1 cellular context compared by ENCODE assay signal in the genomic region with DNA sequence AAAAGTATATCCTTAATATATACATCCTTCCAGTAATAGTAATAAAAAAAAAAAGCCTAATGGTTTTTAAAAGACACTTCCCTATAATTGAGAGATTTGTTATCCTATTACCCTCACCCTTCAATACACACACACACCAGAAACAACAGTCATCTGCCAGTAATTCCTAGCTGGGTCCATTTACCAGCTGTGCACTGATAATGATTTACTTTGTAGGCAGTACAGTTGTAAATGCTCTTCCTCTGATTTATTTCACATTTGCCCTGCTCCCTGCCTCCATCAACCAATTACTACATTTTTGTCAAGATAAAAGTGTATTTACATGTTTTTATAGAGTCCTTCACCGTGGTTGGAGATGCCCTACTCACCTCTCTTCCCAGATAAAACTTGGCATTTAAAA.
A peak's percentile ranks its signal among the peaks of the same experiment; 100 is the strongest.
TF ChIP-seq lines count a peak whose summit lies in the region.

No MANE protein-coding gene starts in this region.

TF ChIP-seq in HEK293, 187 proteins besides CTCF, POLR2A, EP300 and RAD21 (continued from another document):
- TF ChIP-seq, protein P1, sequence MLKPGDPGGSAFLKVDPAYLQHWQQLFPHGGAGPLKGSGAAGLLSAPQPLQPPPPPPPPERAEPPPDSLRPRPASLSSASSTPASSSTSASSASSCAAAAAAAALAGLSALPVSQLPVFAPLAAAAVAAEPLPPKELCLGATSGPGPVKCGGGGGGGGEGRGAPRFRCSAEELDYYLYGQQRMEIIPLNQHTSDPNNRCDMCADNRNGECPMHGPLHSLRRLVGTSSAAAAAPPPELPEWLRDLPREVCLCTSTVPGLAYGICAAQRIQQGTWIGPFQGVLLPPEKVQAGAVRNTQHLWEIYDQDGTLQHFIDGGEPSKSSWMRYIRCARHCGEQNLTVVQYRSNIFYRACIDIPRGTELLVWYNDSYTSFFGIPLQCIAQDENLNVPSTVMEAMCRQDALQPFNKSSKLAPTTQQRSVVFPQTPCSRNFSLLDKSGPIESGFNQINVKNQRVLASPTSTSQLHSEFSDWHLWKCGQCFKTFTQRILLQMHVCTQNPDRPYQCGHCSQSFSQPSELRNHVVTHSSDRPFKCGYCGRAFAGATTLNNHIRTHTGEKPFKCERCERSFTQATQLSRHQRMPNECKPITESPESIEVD (tag by site-specific recombination; IDR thresholded peaks at IDR 0.05): peak; percentile 93
- TF ChIP-seq ZNF660 (tag by site-specific recombination; IDR thresholded peaks at IDR 0.05): no peak
- no peak for TF ChIP-seq ZNF776 (tag by site-specific recombination; IDR thresholded peaks at IDR 0.05; ENCODE audit: borderline replicate concordance)
- TF ChIP-seq ZBTB8A (tag by site-specific recombination; IDR thresholded peaks at IDR 0.05): peak; percentile 31
- TF ChIP-seq, protein P2, sequence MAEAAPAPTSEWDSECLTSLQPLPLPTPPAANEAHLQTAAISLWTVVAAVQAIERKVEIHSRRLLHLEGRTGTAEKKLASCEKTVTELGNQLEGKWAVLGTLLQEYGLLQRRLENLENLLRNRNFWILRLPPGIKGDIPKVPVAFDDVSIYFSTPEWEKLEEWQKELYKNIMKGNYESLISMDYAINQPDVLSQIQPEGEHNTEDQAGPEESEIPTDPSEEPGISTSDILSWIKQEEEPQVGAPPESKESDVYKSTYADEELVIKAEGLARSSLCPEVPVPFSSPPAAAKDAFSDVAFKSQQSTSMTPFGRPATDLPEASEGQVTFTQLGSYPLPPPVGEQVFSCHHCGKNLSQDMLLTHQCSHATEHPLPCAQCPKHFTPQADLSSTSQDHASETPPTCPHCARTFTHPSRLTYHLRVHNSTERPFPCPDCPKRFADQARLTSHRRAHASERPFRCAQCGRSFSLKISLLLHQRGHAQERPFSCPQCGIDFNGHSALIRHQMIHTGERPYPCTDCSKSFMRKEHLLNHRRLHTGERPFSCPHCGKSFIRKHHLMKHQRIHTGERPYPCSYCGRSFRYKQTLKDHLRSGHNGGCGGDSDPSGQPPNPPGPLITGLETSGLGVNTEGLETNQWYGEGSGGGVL (tag by site-specific recombination; IDR thresholded peaks at IDR 0.05): no peak
- no peak for TF ChIP-seq ZNF785 (tag by site-specific recombination; IDR thresholded peaks at IDR 0.05)
- no peak for TF ChIP-seq ZNF19 (tag by site-specific recombination; IDR thresholded peaks at IDR 0.05; ENCODE audit: low read depth)
- TF ChIP-seq ZNF423 (tag by site-specific recombination; IDR thresholded peaks at IDR 0.05): 0 out of 2 replicates have a peak, but pooled peaks have one; percentile 18
- no peak for TF ChIP-seq ZNF248 (tag by site-specific recombination; IDR thresholded peaks at IDR 0.05)
- no peak for TF ChIP-seq OVOL3 (tag by site-specific recombination; IDR thresholded peaks at IDR 0.05)
- no peak for TF ChIP-seq ZNF404 (tag by site-specific recombination; IDR thresholded peaks at IDR 0.05)
- no peak for TF ChIP-seq ZNF707 (tag by site-specific recombination; IDR thresholded peaks at IDR 0.05)
- TF ChIP-seq, protein P3, sequence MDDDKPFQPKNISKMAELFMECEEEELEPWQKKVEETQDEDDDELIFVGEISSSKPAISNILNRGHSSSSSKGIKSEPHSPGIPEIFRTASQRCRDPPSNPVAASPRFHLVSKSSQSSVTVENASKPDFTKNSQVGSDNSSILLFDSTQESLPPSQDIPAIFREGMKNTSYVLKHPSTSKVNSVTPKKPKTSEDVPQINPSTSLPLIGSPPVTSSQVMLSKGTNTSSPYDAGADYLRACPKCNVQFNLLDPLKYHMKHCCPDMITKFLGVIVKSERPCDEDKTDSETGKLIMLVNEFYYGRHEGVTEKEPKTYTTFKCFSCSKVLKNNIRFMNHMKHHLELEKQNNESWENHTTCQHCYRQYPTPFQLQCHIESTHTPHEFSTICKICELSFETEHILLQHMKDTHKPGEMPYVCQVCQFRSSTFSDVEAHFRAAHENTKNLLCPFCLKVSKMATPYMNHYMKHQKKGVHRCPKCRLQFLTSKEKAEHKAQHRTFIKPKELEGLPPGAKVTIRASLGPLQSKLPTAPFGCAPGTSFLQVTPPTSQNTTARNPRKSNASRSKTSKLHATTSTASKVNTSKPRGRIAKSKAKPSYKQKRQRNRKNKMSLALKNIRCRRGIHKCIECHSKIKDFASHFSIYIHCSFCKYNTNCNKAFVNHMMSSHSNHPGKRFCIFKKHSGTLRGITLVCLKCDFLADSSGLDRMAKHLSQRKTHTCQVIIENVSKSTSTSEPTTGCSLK (tag by site-specific recombination; IDR thresholded peaks at IDR 0.05): no peak
- TF ChIP-seq FEZF1 (tag by site-specific recombination; IDR thresholded peaks at IDR 0.05): peak; percentile 91
- TF ChIP-seq ZNF10 (tag by site-specific recombination; IDR thresholded peaks at IDR 0.05): 0 out of 2 replicates have a peak, but pooled peaks have one; percentile 28
- peak; percentile 78 for TF ChIP-seq ZXDB (tag by site-specific recombination; IDR thresholded peaks at IDR 0.05)
- TF ChIP-seq ZNF37A (tag by site-specific recombination; IDR thresholded peaks at IDR 0.05): no peak
- TF ChIP-seq ZSCAN30 (tag by site-specific recombination; IDR thresholded peaks at IDR 0.05): peak; percentile 22; the same call in 1 of the 2 replicates
- TF ChIP-seq ZNF214 (tag by site-specific recombination; IDR thresholded peaks at IDR 0.05; ENCODE audit: borderline replicate concordance): no peak
- TF ChIP-seq ZIC2 (tag by site-specific recombination; IDR thresholded peaks at IDR 0.05): peak; percentile 84
- TF ChIP-seq SP7 (tag by site-specific recombination; IDR thresholded peaks at IDR 0.05): peak; percentile 77
- no peak for TF ChIP-seq ZNF48 (tag by site-specific recombination; IDR thresholded peaks at IDR 0.05)
- TF ChIP-seq KLF10 (tag by site-specific recombination; IDR thresholded peaks at IDR 0.05): no peak
- peak; percentile 85 for TF ChIP-seq GFI1B (tag by site-specific recombination; IDR thresholded peaks at IDR 0.05)
- TF ChIP-seq GLI2 (tag by site-specific recombination; IDR thresholded peaks at IDR 0.05; ENCODE audit: borderline replicate concordance, low read depth): 0 out of 2 replicates have a peak, but pooled peaks have one; percentile 7
- TF ChIP-seq ZNF391 (tag by site-specific recombination; IDR thresholded peaks at IDR 0.05; ENCODE audit: borderline replicate concordance, low read depth): no peak
- TF ChIP-seq, protein P4, sequence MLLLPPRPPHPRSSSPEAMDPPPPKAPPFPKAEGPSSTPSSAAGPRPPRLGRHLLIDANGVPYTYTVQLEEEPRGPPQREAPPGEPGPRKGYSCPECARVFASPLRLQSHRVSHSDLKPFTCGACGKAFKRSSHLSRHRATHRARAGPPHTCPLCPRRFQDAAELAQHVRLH (tag by site-specific recombination; IDR thresholded peaks at IDR 0.05): peak; percentile 67; the same call in 1 of the 2 replicates
- TF ChIP-seq IKZF3 (tag by site-specific recombination; IDR thresholded peaks at IDR 0.05): 0 out of 2 replicates have a peak, but pooled peaks have one; percentile 38
- TF ChIP-seq WT1 (tag by site-specific recombination; IDR thresholded peaks at IDR 0.05): 0 out of 2 replicates have a peak, but pooled peaks have one; percentile 10
- no peak for TF ChIP-seq TRIM28 (IDR thresholded peaks at IDR 0.05; ENCODE audit: borderline replicate concordance, low read length)
- TF ChIP-seq OSR2 (tag by site-specific recombination; IDR thresholded peaks at IDR 0.05): peak; percentile 51
- TF ChIP-seq ZNF140 (tag by site-specific recombination; IDR thresholded peaks at IDR 0.05): no peak
- TF ChIP-seq ZNF24 (tag by site-specific recombination; IDR thresholded peaks at IDR 0.05): no peak
- TF ChIP-seq, protein P5, sequence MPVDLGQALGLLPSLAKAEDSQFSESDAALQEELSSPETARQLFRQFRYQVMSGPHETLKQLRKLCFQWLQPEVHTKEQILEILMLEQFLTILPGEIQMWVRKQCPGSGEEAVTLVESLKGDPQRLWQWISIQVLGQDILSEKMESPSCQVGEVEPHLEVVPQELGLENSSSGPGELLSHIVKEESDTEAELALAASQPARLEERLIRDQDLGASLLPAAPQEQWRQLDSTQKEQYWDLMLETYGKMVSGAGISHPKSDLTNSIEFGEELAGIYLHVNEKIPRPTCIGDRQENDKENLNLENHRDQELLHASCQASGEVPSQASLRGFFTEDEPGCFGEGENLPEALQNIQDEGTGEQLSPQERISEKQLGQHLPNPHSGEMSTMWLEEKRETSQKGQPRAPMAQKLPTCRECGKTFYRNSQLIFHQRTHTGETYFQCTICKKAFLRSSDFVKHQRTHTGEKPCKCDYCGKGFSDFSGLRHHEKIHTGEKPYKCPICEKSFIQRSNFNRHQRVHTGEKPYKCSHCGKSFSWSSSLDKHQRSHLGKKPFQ (tag by site-specific recombination; IDR thresholded peaks at IDR 0.05): peak; percentile 57; the same call in 1 of the 2 replicates
- TF ChIP-seq, protein P6, sequence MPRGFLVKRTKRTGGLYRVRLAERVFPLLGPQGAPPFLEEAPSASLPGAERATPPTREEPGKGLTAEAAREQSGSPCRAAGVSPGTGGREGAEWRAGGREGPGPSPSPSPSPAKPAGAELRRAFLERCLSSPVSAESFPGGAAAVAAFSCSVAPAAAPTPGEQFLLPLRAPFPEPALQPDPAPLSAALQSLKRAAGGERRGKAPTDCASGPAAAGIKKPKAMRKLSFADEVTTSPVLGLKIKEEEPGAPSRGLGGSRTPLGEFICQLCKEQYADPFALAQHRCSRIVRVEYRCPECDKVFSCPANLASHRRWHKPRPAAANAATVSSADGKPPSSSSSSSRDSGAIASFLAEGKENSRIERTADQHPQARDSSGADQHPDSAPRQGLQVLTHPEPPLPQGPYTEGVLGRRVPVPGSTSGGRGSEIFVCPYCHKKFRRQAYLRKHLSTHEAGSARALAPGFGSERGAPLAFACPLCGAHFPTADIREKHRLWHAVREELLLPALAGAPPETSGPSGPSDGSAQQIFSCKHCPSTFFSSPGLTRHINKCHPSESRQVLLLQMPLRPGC (tag by site-specific recombination; IDR thresholded peaks at IDR 0.05): no peak
- 0 out of 2 replicates have a peak, but pooled peaks have one; percentile 24 for TF ChIP-seq ZNF561 (tag by site-specific recombination; IDR thresholded peaks at IDR 0.05; ENCODE audit: borderline replicate concordance)
- TF ChIP-seq ZNF843 (tag by site-specific recombination; IDR thresholded peaks at IDR 0.05): peak; percentile 90
TF ChIP-seq in HEK293: peak in this region for 19.
